ENCODE assay signal across 7 cellular contexts in genomic region chr20:32360333-32360634, GRCh38. TPM values are rescaled to one million over a fixed set of nuclear protein-coding genes. Genes with fewer than 3 reads are reported as not detected.
DNase-seq lines count a peak whose midpoint lies in the region; ATAC-seq and TF ChIP-seq lines count a peak whose summit lies in the region.

No MANE protein-coding gene starts in this region.

- H3K4me3 Mint-ChIP-seq in HFFc6, result peak overlapping the region; percentile 93
- H3K4me3 Mint-ChIP-seq in activated T-helper 2 cell treated with anti-CD3 and anti-CD28 coated beads, Interferon-gamma antibody, Interleukin-2, Interleukin-4, amounts not matched to agents 10 μg/mL and 5 μg/mL and 100 μg/mL, durations not matched to agents 14 hours and 24 hours and 36 hours (ENCODE audit: low read depth), result peak overlapping the region; percentile 99
- peak overlapping the region; percentile 74 to 88 (median 85) for H3K4me3 Mint-ChIP-seq in immature natural killer cell
- peak overlapping the region; percentile 88 to 95 for H3K4me3 Mint-ChIP-seq in stimulated activated naive CD8-positive, alpha-beta T cell treated with anti-CD3 and anti-CD28 coated beads, Interleukin-15, amount 100 ng/mL, for 72 hours

- no peak for TF ChIP-seq CTCF in HFFc6 (IDR thresholded peaks at IDR 0.05)

- H3K27ac Mint-ChIP-seq in HFFc6 (peak overlapping the region; percentile 90), immature natural killer cell (peak overlapping the region; percentile 80 to 92 (median 88))
- peak overlapping the region; percentile 62 for H3K27ac Mint-ChIP-seq in activated T-helper 2 cell treated with anti-CD3 and anti-CD28 coated beads, Interferon-gamma antibody, Interleukin-2, Interleukin-4, amounts not matched to agents 10 μg/mL and 5 μg/mL and 100 μg/mL, durations not matched to agents 14 hours and 24 hours and 36 hours
- H3K27ac Mint-ChIP-seq in stimulated activated naive CD8-positive, alpha-beta T cell treated with anti-CD3 and anti-CD28 coated beads, Interleukin-15, amount 100 ng/mL, for 72 hours, result peak overlapping the region; percentile 77 to 81

- H3K36me3 Mint-ChIP-seq in HFFc6 (ENCODE audit: low read depth), result peaks cover 25% of the 10 kb centered on the region
- H3K36me3 Mint-ChIP-seq in activated T-helper 2 cell treated with anti-CD3 and anti-CD28 coated beads, Interferon-gamma antibody, Interleukin-2, Interleukin-4, amounts not matched to agents 10 μg/mL and 5 μg/mL and 100 μg/mL, durations not matched to agents 14 hours and 24 hours and 36 hours (ENCODE audit: low read depth), result peaks cover 45% of the 10 kb centered on the region
- no peaks in the 10 kb centered on the region for H3K36me3 Mint-ChIP-seq in immature natural killer cell

- 0 out of 2 replicates have a peak, but pooled peaks cover 6% of the 10 kb centered on the region for H3K9me3 Mint-ChIP-seq in HFFc6
- no peaks in the 10 kb centered on the region for H3K9me3 Mint-ChIP-seq in activated T-helper 2 cell treated with anti-CD3 and anti-CD28 coated beads, Interferon-gamma antibody, Interleukin-2, Interleukin-4, amounts not matched to agents 10 μg/mL and 5 μg/mL and 100 μg/mL, durations not matched to agents 14 hours and 24 hours and 36 hours
- no peaks in the 10 kb centered on the region for H3K9me3 Mint-ChIP-seq in immature natural killer cell
- H3K9me3 Mint-ChIP-seq in stimulated activated naive CD8-positive, alpha-beta T cell treated with anti-CD3 and anti-CD28 coated beads, Interleukin-15, amount 100 ng/mL, for 72 hours, result no peaks in the 10 kb centered on the region

- DNase-seq in HFFc6 (no peak), immature natural killer cell (no peak), foreskin melanocyte (no peak), anterior cingulate cortex (lab: John Stamatoyannopoulos, UW) (no peak)
- no peak for DNase-seq in activated T-helper 2 cell treated with anti-CD3 and anti-CD28 coated beads, Interferon-gamma antibody, Interleukin-2, Interleukin-4, amounts not matched to agents 10 μg/mL and 5 μg/mL and 100 μg/mL, durations not matched to agents 14 hours and 24 hours and 36 hours (ENCODE audit: low spot score)
- no peak for DNase-seq in stimulated activated naive CD8-positive, alpha-beta T cell treated with anti-CD3 and anti-CD28 coated beads, Interleukin-15, amount 100 ng/mL, for 72 hours

- H3K4me1 Mint-ChIP-seq in HFFc6 (ENCODE audit: low read depth), result peaks cover 75% of the 10 kb centered on the region
- peaks cover 61% of the 10 kb centered on the region for H3K4me1 Mint-ChIP-seq in activated T-helper 2 cell treated with anti-CD3 and anti-CD28 coated beads, Interferon-gamma antibody, Interleukin-2, Interleukin-4, amounts not matched to agents 10 μg/mL and 5 μg/mL and 100 μg/mL, durations not matched to agents 14 hours and 24 hours and 36 hours (ENCODE audit: low read depth)
- H3K4me1 Mint-ChIP-seq in immature natural killer cell, result peaks cover 54 to 63% of the 10 kb centered on the region in 2 donors
- peaks cover 83% of the 10 kb centered on the region for H3K4me1 Mint-ChIP-seq in stimulated activated naive CD8-positive, alpha-beta T cell treated with anti-CD3 and anti-CD28 coated beads, Interleukin-15, amount 100 ng/mL, for 72 hours

- H3K27me3 Mint-ChIP-seq in HFFc6 (ENCODE audit: insufficient read depth), result no peaks in the 10 kb centered on the region; the same call in 1 of the 2 replicates
- no peaks in the 10 kb centered on the region for H3K27me3 Mint-ChIP-seq in activated T-helper 2 cell treated with anti-CD3 and anti-CD28 coated beads, Interferon-gamma antibody, Interleukin-2, Interleukin-4, amounts not matched to agents 10 μg/mL and 5 μg/mL and 100 μg/mL, durations not matched to agents 14 hours and 24 hours and 36 hours (ENCODE audit: low read depth)
- peaks cover 11 to 14% (median 11%) of the 10 kb centered on the region in 3 donors for H3K27me3 Mint-ChIP-seq in immature natural killer cell (ENCODE audit: low read depth in 3 of 3)
- H3K27me3 Mint-ChIP-seq in stimulated activated naive CD8-positive, alpha-beta T cell treated with anti-CD3 and anti-CD28 coated beads, Interleukin-15, amount 100 ng/mL, for 72 hours, result no peaks in the 10 kb centered on the region

- no peak for ATAC-seq in stimulated activated naive CD8-positive, alpha-beta T cell treated with anti-CD3 and anti-CD28 coated beads, Interleukin-15, amount 100 ng/mL, for 72 hours
- no peak for ATAC-seq in GM18868 (IDR thresholded peaks at IDR 0.05; ENCODE audit: unreplicated experiment)

- intact Hi-C loops in activated T-helper 2 cell treated with anti-CD3 and anti-CD28 coated beads, Interferon-gamma antibody, Interleukin-2, Interleukin-4, amounts not matched to agents 10 μg/mL and 5 μg/mL and 100 μg/mL, durations not matched to agents 14 hours and 24 hours and 36 hours (cut with micrococcal nuclease), result no loop called here

RNA-seq across cellular contexts. Expression of gene ASXL1, which starts 2.2 kb away (rescaled TPM):
- total RNA-seq in HFFc6 (2021; fragmentation: NEBNext Ultra II Directional; extraction: Animal tissue kit (Norgen Biotek cat#: 25700)), result 10 to 100 TPM; 49.0 to 62.4 (median 54.4) TPM
- 141 and 145 TPM in 2 replicates for total RNA-seq in activated T-helper 2 cell treated with anti-CD3 and anti-CD28 coated beads, Interferon-gamma antibody, Interleukin-2, Interleukin-4, amounts not matched to agents 10 μg/mL and 5 μg/mL and 100 μg/mL, durations not matched to agents 14 hours and 24 hours and 36 hours
- polyA plus RNA-seq in immature natural killer cell, result 10 to 100 TPM in 1 of 3 donors, 1 to 10 TPM in 2; 2.9 to 11.0 (median 5.3) TPM
